7 cellular contexts compared by ENCODE assay signal in the genomic region with DNA sequence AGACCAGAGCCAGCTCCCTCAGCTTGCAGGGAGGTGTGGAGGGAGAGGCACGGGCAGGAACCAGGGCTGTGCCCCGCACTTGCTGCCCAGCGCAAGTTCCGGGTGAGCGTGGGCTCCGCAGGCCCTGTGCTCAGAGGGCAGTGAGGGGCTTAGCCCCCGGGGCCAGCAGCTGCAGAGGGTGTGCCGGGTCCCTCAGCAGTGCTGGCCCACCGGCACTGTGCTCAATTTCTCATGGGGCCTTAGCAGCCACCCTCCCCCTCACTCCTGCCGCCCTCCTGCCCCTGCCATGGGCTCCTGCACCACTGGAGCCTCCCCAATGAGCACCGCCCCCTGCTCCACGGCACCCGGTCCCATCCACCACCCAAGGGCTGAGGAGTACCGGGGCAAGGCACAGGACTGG.
"Had no signal": no experiment of that assay in that cellular context is flagged by ENCODE, and none has a peak within 500 bp of the region (broad histone marks: within the 10 kb centered on the region; RNA-seq: fewer than 3 reads in every experiment).

No MANE protein-coding gene starts in this region.

- H3K27ac ChIP-seq: HL-60 had no signal

- H3K4me1 Mint-ChIP-seq: IgD-negative memory B cell had no signal

- H3K27ac Mint-ChIP-seq: IgD-negative memory B cell had no signal

- H3K36me3 Mint-ChIP-seq: IgD-negative memory B cell had no signal

- H3K4me3 ChIP-seq: K562 had no signal

- ATAC-seq: HepG2, K562 had no signal

- DNase-seq: IMR-90, KBM-7, KG1 had no signal

- H3K4me3 Mint-ChIP-seq: IgD-negative memory B cell had no signal
